Comparison of ENCODE assay signal across 10 cellular contexts in the genomic region with DNA sequence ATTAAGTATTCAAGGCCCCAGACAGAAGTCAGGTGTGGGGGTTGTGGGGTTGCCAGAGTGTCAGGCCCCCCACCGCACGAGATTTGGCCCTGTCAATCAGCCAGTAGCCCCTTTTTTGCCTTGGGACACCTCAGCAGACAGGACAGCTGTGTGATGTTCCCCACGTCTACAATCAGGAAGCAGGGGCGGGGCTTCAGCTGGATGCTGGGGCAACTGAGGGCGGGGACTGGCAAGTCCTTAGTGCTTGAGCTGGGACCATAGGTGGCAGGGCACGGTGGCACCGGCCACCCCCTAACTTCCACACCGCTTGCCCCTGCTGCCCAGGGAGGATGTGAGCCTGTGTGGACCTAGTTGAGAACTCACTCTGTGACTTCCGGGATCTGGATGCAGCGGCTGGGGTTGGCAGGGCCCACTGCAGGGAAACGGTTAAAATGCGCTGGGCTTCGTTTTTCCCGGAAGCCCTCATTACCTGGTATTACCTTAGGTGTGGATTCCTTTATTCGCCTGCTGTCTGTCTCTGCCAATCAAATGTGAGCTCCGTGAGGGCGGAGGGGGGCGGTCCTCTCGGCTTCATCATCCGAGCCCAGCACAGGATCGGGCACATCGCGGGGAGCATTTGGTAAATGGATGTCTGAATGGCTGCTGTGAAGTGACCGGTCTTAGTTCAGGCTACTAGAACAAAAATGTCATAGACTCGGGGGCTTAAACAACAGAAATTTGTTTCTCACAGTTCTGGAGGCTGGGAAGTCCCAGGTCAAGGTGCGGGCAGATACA. TPM values are rescaled to one million over a fixed set of nuclear protein-coding genes. Genes with fewer than 3 reads are reported as not detected.
A peak's percentile ranks its signal among the peaks of the same experiment; 100 is the strongest.
DNase-seq lines count a peak whose midpoint lies in the region; ATAC-seq and TF ChIP-seq lines count a peak whose summit lies in the region.
"Had no signal": no experiment of that assay in that cellular context is flagged by ENCODE, and none has a peak within 500 bp of the region (broad histone marks: within the 10 kb centered on the region; RNA-seq: fewer than 3 reads in every experiment).

No MANE protein-coding gene starts in this region.

- H3K79me2 ChIP-seq in KMS-11 (ENCODE audit: insufficient read depth, low read depth) (no peaks in the 10 kb centered on the region), mesendoderm (ENCODE audit: control insufficient read depth, insufficient read depth, low read length) (no peaks in the 10 kb centered on the region)

- peak overlapping the region; percentile 14; the same call in 1 of the 2 replicates for H2AFZ ChIP-seq in KMS-11 (ENCODE audit: low read depth)
- H2AFZ ChIP-seq in mesenchymal stem cell (ENCODE audit: low read depth, low read length): no peak overlapping the region

- peaks cover 4 to 22% (median 16%) of the 10 kb centered on the region in 4 donors for H3K4me1 Mint-ChIP-seq in CD4-positive, alpha-beta memory T cell

- H4K5ac ChIP-seq in mesendoderm (ENCODE audit: low read length): no peak overlapping the region

- H3K4me1 ChIP-seq in CD4-positive, alpha-beta memory T cell (ENCODE audit: insufficient read depth, low read length): peaks cover 15% of the 10 kb centered on the region
- peaks cover 7% of the 10 kb centered on the region for H3K4me1 ChIP-seq in KMS-11 (ENCODE audit: low read depth, poor library complexity, severe bottlenecking)
- H3K4me1 ChIP-seq in mesenchymal stem cell (ENCODE audit: control insufficient read depth, insufficient read depth, low read depth, low read length): peaks cover 1% of the 10 kb centered on the region
- no peaks in the 10 kb centered on the region for H3K4me1 ChIP-seq in mesendoderm (ENCODE audit: control insufficient read depth, low read depth, low read length)

- DNase-seq in CD4-positive, alpha-beta memory T cell: peak in 4 of 5 donors; percentile 7 to 58 (median 14)
- peak; percentile 72 for DNase-seq in activated CD4-positive, alpha-beta T cell treated with anti-CD3 and anti-CD28 coated beads for 48 hours
- DNase-seq in mesenchymal stem cell (no peak), GM13977 (ENCODE audit: low spot score) (no peak), A172 (ENCODE audit: low spot score) (no peak), mesendoderm (no peak)

- no peak for ATAC-seq in GM18505 (IDR thresholded peaks at IDR 0.05; ENCODE audit: unreplicated experiment)

- H3K4ac ChIP-seq in mesenchymal stem cell (ENCODE audit: low read depth in 1 of 2, low read length in 2 of 2) (peak overlapping the region in 1 of 2 experiments; percentile 35), mesendoderm (ENCODE audit: low read depth, low read length) (no peak overlapping the region)

- H3K27ac ChIP-seq in CD4-positive, alpha-beta memory T cell (ENCODE audit: low read depth, low read length): no peak overlapping the region
- H3K27ac ChIP-seq in KMS-11 (no peak overlapping the region), mesenchymal stem cell (ENCODE audit: low read length, poor library complexity, severe bottlenecking) (no peak overlapping the region), mesendoderm (ENCODE audit: low read depth, low read length) (no peak overlapping the region)
- H3K27ac ChIP-seq: tibial nerve had no signal

- H2BK15ac ChIP-seq in mesenchymal stem cell (ENCODE audit: low read depth, poor library complexity, severe bottlenecking) (no peak overlapping the region), mesendoderm (replicated peaks; ENCODE audit: low read depth) (no peak overlapping the region)

- in situ Hi-C loops in GM13977 (cut with MboI; ENCODE audit: low pct_unique_long_range_greater_than_20kb, low sequenced_read_pairs, unreplicated experiment): no loop called here

- intact Hi-C loops in CD4-positive, alpha-beta memory T cell (cut with micrococcal nuclease): loop anchor here (10.0 kb wide), 1 partner anchor 161 kb away; no protein-coding TSS in a partner anchor

- 85% methylated on average over 26 of the region's 26 CpGs for WGBS in mesenchymal stem cell
- WGBS in mesendoderm (ENCODE audit: extremely low coverage, insufficient coverage, low lambda C conversion rate): no CpG with 5 or more reads among the region's 26 CpGs

- H3K9ac ChIP-seq in KMS-11: no peak overlapping the region
- H3K9ac ChIP-seq in mesenchymal stem cell (ENCODE audit: low read length): no peak overlapping the region
- no peak overlapping the region for H3K9ac ChIP-seq in mesendoderm (ENCODE audit: low read length)

- H2AK5ac ChIP-seq in mesenchymal stem cell (ENCODE audit: low read length, severe bottlenecking) (no peak overlapping the region), mesendoderm (ENCODE audit: low read length) (no peak overlapping the region)

- no peak overlapping the region for H2BK12ac ChIP-seq in mesenchymal stem cell (ENCODE audit: low read length in 2 of 2)

- no peaks in the 10 kb centered on the region for H3K9me3 ChIP-seq in CD4-positive, alpha-beta memory T cell (ENCODE audit: control insufficient read depth in 1 of 2, low read length in 2 of 2)
- H3K9me3 ChIP-seq in mesenchymal stem cell (ENCODE audit: control insufficient read depth, low read length): no peaks in the 10 kb centered on the region

- no peaks in the 10 kb centered on the region for H3K36me3 ChIP-seq in CD4-positive, alpha-beta memory T cell (ENCODE audit: insufficient read depth, low read length)
- H3K36me3 ChIP-seq in KMS-11 (ENCODE audit: insufficient read depth) (no peaks in the 10 kb centered on the region), mesenchymal stem cell (ENCODE audit: control insufficient read depth in 1 of 2, insufficient read depth in 2 of 2, low read depth in 1 of 2, low read length in 2 of 2) (no peaks in the 10 kb centered on the region), mesendoderm (ENCODE audit: control insufficient read depth, insufficient read depth, low read length) (no peaks in the 10 kb centered on the region)
- H3K36me3 ChIP-seq: tibial nerve had no signal

- CTCF ChIA-PET in CD4-positive, alpha-beta memory T cell (lab: Charles Lee; ENCODE audit: partially characterized antibody): interaction anchor here (1.3 to 5.1 kb wide), 10 partner anchors 9 to 451 kb away, joined by 3 to 35 read pairs (median 8); partner anchors contain the start of gene GTF3C5

- H3K4me3 Mint-ChIP-seq in CD4-positive, alpha-beta memory T cell: peak overlapping the region in 1 of 8 donors; percentile 54

- no peaks in the 10 kb centered on the region for H3K27me3 ChIP-seq in CD4-positive, alpha-beta memory T cell (ENCODE audit: insufficient read depth, low read length)
- H3K27me3 ChIP-seq in KMS-11 (ENCODE audit: insufficient read depth, low read depth) (peaks cover under 1% of the 10 kb centered on the region; the same call in 1 of the 2 replicates), mesenchymal stem cell (ENCODE audit: control insufficient read depth in 1 of 2, insufficient read depth in 1 of 2, low read length in 2 of 2) (peaks cover 0 to 4% of the 10 kb centered on the region in 2 experiments), mesendoderm (ENCODE audit: insufficient read depth, low read length, poor library complexity) (no peaks in the 10 kb centered on the region)
- H3K27me3 ChIP-seq: tibial nerve had no signal

- no peak overlapping the region for H3K56ac ChIP-seq in mesendoderm (ENCODE audit: low read length)

- no peak for TF ChIP-seq POLR2A in GM18505 (IDR thresholded peaks at IDR 0.05; ENCODE audit: borderline replicate concordance, extremely low read depth, insufficient read depth, insufficient read length)

- H2BK120ac ChIP-seq in mesenchymal stem cell (ENCODE audit: low read depth, low read length): no peak overlapping the region
- H2BK120ac ChIP-seq in mesendoderm (ENCODE audit: low read depth, low read length): no peak overlapping the region

- no peaks in the 10 kb centered on the region for H3K36me3 Mint-ChIP-seq in CD4-positive, alpha-beta memory T cell

- H2BK5ac ChIP-seq in mesenchymal stem cell (ENCODE audit: low read depth, low read length, poor library complexity, severe bottlenecking) (no peak overlapping the region), mesendoderm (ENCODE audit: low read length) (no peak overlapping the region)

- no peak for TF ChIP-seq CTCF in KMS-11 (conservative IDR thresholded peaks at IDR 0.05; ENCODE audit: low read depth, low read length)
- no peak for TF ChIP-seq CTCF in GM13977 (IDR thresholded peaks at IDR 0.05; ENCODE audit: extremely low read depth, insufficient read depth, missing control alignments)

- H3K79me1 ChIP-seq in mesenchymal stem cell (replicated peaks; ENCODE audit: low read length, poor library complexity, severe bottlenecking) (no peaks in the 10 kb centered on the region), mesendoderm (ENCODE audit: low read length) (no peaks in the 10 kb centered on the region)

- H3K4me2 ChIP-seq in KMS-11 (no peak overlapping the region), mesenchymal stem cell (ENCODE audit: low read length, poor library complexity, severe bottlenecking) (no peak overlapping the region), mesendoderm (ENCODE audit: low read length) (no peak overlapping the region)

- no peaks in the 10 kb centered on the region for H3K9me3 Mint-ChIP-seq in CD4-positive, alpha-beta memory T cell

- peak overlapping the region; percentile 84 for H4K8ac ChIP-seq in mesenchymal stem cell (ENCODE audit: low read length)
- H4K8ac ChIP-seq in mesendoderm (ENCODE audit: low read depth, low read length): no peak overlapping the region

- H3K18ac ChIP-seq in mesenchymal stem cell (ENCODE audit: low read depth in 1 of 2, low read length in 2 of 2): no peak overlapping the region
- H3K18ac ChIP-seq in mesendoderm (ENCODE audit: low read length): no peak overlapping the region

- peak overlapping the region; percentile 50 for H4K91ac ChIP-seq in mesenchymal stem cell (ENCODE audit: low read length)

- no peaks in the 10 kb centered on the region for H4K20me1 ChIP-seq in KMS-11 (ENCODE audit: insufficient read depth)

- POLR2A ChIA-PET in CD4-positive, alpha-beta memory T cell (lab: Charles Lee; ENCODE audit: partially characterized antibody): interaction anchor here (1.9 kb wide), 1 partner anchor 121 kb away, joined by 8 read pairs; no protein-coding TSS in a partner anchor

- H3K27me3 Mint-ChIP-seq in CD4-positive, alpha-beta memory T cell: peaks cover 1 to 3% of the 10 kb centered on the region in 2 donors

- peak overlapping the region in 2 of 7 donors; percentile 3 to 17 for H3K27ac Mint-ChIP-seq in CD4-positive, alpha-beta memory T cell

- H3K14ac ChIP-seq in mesenchymal stem cell (ENCODE audit: low read length in 2 of 2): no peak overlapping the region

- H3K23ac ChIP-seq in mesenchymal stem cell (ENCODE audit: low read length in 2 of 2): no peak overlapping the region
- no peak overlapping the region for H3K23ac ChIP-seq in mesendoderm (ENCODE audit: low read length)

- no peak overlapping the region for H3K4me3 ChIP-seq in CD4-positive, alpha-beta memory T cell (ENCODE audit: low read length in 2 of 2)
- H3K4me3 ChIP-seq in KMS-11 (IDR thresholded peaks at IDR 0.05; ENCODE audit: insufficient read depth, low read depth, low read length) (no peak overlapping the region), mesenchymal stem cell (ENCODE audit: insufficient read depth in 1 of 2, low read depth in 1 of 2, low read length in 2 of 2) (no peak overlapping the region), mesendoderm (ENCODE audit: low read length) (no peak overlapping the region)
- H3K4me3 ChIP-seq: tibial nerve had no signal

RNA-seq across cellular contexts. Expression of gene GTF3C5, which starts 7.5 kb away (rescaled TPM):
- total RNA-seq in CD4-positive, alpha-beta memory T cell: 10 to 100 TPM; 71.3 to 71.5 TPM
- 10 to 100 TPM; 33.5 to 34.0 TPM for polyA plus RNA-seq in CD4-positive, alpha-beta memory T cell
- polyA plus RNA-seq in mesenchymal stem cell (2013, experiment 1 of 2): 31.5 TPM
- 30.0 TPM for polyA plus RNA-seq in mesenchymal stem cell (2013, experiment 2 of 2)
- total RNA-seq in A172 (2014; rRNA removed; shearing (Covaris generic)): 98.4 and 98.6 TPM in 2 replicates
- polyA plus RNA-seq in mesendoderm (2013, experiment 1 of 2): 58.4 TPM
- 56.3 TPM for polyA plus RNA-seq in mesendoderm (2013, experiment 2 of 2)

RNA-seq across cellular contexts. Expression of gene CEL, which starts 38.5 kb away (rescaled TPM):
- 1 to 10 TPM; 1.2 to 1.6 TPM for total RNA-seq in CD4-positive, alpha-beta memory T cell
- under 1 TPM in 1 of 2 donors, not detected in 1; 0.15 TPM for polyA plus RNA-seq in CD4-positive, alpha-beta memory T cell
- polyA plus RNA-seq in mesenchymal stem cell (2013, experiment 1 of 2): 0.57 TPM
- polyA plus RNA-seq in mesenchymal stem cell (2013, experiment 2 of 2): 0.55 TPM
- total RNA-seq in A172 (2014; rRNA removed; shearing (Covaris generic)): 0.77 and 1.0 TPM in 2 replicates
- polyA plus RNA-seq in mesendoderm (2013, experiment 1 of 2): 1.3 TPM
- polyA plus RNA-seq in mesendoderm (2013, experiment 2 of 2): 1.4 TPM

RNA-seq across cellular contexts. Expression of gene GFI1B, which starts 44.8 kb away (rescaled TPM):
- total RNA-seq in CD4-positive, alpha-beta memory T cell: not detected
- not detected for polyA plus RNA-seq in CD4-positive, alpha-beta memory T cell
- polyA plus RNA-seq in mesenchymal stem cell (2013, experiment 1 of 2): not detected
- polyA plus RNA-seq in mesenchymal stem cell (2013, experiment 2 of 2): 0.10 TPM
- total RNA-seq in A172 (2014; rRNA removed; shearing (Covaris generic)): 0.19 and 0.47 TPM in 2 replicates
- 0.66 TPM for polyA plus RNA-seq in mesendoderm (2013, experiment 1 of 2)
- polyA plus RNA-seq in mesendoderm (2013, experiment 2 of 2): 0.69 TPM
- total RNA-seq: HT1080, tibial nerve had no signal

Comparison
In these comparisons a context has a peak if more than half of its experiments do, and no peak if none do; other contexts are left out.
1. DNase-seq: peak in CD4-positive, alpha-beta memory T cell (4 of 5) and activated CD4-positive, alpha-beta T cell treated with anti-CD3 and anti-CD28 coated beads for 48 hours (single experiment); none in mesenchymal stem cell (single experiment), GM13977 (single experiment), A172 (single experiment) and mesendoderm (single experiment).